2 cellular contexts compared by ENCODE assay signal in the genomic region with DNA sequence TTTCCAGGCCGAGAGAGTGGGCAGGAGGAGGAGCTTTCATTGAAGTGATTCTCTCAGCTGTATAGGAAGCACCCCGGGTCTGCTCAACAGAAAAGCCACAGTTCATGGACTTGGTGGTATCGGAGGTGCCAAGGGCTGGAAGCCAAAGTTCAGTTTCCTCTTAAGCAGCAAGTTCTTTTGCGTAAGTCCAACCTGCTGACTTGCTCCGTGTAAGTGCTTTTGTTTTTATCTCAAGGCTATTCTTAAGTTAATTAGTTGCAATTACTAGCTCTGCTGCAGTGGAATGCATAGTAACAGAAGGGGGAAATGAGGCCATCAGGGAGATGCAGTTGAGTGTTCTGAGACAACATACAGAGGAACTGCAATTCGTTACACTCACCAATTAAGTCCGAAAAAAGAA.
TF ChIP-seq lines count a peak whose summit lies in the region.

No MANE protein-coding gene starts in this region.

TF ChIP-seq in GM23338, 12 proteins besides CTCF, POLR2A, EP300 and RAD21:
- no peak for TF ChIP-seq CREB1 (CRISPR knock-in tag; IDR thresholded peaks at IDR 0.05; ENCODE audit: low read depth)
- TF ChIP-seq ZNF331 (CRISPR knock-in tag; IDR thresholded peaks at IDR 0.05; ENCODE audit: low read depth), result no peak
- no peak for TF ChIP-seq JUNB (IDR thresholded peaks at IDR 0.05; ENCODE audit: unreplicated experiment)
- TF ChIP-seq, protein P1, sequence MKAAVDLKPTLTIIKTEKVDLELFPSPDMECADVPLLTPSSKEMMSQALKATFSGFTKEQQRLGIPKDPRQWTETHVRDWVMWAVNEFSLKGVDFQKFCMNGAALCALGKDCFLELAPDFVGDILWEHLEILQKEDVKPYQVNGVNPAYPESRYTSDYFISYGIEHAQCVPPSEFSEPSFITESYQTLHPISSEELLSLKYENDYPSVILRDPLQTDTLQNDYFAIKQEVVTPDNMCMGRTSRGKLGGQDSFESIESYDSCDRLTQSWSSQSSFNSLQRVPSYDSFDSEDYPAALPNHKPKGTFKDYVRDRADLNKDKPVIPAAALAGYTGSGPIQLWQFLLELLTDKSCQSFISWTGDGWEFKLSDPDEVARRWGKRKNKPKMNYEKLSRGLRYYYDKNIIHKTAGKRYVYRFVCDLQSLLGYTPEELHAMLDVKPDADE (IDR thresholded peaks at IDR 0.05), result no peak
- TF ChIP-seq NANOG (IDR thresholded peaks at IDR 0.05; ENCODE audit: borderline replicate concordance), result peak; percentile 51; the same call in 1 of the 2 replicates
- TF ChIP-seq, protein P2, sequence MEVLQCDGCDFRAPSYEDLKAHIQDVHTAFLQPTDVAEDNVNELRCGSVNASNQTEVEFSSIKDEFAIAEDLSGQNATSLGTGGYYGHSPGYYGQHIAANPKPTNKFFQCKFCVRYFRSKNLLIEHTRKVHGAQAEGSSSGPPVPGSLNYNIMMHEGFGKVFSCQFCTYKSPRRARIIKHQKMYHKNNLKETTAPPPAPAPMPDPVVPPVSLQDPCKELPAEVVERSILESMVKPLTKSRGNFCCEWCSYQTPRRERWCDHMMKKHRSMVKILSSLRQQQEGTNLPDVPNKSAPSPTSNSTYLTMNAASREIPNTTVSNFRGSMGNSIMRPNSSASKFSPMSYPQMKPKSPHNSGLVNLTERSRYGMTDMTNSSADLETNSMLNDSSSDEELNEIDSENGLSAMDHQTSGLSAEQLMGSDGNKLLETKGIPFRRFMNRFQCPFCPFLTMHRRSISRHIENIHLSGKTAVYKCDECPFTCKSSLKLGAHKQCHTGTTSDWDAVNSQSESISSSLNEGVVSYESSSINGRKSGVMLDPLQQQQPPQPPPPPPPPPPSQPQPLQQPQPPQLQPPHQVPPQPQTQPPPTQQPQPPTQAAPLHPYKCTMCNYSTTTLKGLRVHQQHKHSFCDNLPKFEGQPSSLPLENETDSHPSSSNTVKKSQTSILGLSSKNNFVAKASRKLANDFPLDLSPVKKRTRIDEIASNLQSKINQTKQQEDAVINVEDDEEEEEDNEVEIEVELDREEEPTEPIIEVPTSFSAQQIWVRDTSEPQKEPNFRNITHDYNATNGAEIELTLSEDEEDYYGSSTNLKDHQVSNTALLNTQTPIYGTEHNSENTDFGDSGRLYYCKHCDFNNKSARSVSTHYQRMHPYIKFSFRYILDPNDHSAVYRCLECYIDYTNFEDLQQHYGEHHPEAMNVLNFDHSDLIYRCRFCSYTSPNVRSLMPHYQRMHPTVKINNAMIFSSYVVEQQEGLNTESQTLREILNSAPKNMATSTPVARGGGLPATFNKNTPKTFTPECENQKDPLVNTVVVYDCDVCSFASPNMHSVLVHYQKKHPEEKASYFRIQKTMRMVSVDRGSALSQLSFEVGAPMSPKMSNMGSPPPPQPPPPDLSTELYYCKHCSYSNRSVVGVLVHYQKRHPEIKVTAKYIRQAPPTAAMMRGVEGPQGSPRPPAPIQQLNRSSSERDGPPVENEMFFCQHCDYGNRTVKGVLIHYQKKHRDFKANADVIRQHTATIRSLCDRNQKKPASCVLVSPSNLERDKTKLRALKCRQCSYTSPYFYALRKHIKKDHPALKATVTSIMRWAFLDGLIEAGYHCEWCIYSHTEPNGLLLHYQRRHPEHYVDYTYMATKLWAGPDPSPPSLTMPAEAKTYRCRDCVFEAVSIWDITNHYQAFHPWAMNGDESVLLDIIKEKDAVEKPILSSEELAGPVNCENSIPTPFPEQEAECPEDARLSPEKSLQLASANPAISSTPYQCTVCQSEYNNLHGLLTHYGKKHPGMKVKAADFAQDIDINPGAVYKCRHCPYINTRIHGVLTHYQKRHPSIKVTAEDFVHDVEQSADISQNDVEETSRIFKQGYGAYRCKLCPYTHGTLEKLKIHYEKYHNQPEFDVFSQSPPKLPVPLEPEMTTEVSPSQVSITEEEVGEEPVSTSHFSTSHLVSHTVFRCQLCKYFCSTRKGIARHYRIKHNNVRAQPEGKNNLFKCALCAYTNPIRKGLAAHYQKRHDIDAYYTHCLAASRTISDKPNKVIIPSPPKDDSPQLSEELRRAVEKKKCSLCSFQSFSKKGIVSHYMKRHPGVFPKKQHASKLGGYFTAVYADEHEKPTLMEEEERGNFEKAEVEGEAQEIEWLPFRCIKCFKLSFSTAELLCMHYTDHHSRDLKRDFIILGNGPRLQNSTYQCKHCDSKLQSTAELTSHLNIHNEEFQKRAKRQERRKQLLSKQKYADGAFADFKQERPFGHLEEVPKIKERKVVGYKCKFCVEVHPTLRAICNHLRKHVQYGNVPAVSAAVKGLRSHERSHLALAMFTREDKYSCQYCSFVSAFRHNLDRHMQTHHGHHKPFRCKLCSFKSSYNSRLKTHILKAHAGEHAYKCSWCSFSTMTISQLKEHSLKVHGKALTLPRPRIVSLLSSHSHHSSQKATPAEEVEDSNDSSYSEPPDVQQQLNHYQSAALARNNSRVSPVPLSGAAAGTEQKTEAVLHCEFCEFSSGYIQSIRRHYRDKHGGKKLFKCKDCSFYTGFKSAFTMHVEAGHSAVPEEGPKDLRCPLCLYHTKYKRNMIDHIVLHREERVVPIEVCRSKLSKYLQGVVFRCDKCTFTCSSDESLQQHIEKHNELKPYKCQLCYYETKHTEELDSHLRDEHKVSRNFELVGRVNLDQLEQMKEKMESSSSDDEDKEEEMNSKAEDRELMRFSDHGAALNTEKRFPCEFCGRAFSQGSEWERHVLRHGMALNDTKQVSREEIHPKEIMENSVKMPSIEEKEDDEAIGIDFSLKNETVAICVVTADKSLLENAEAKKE (CRISPR knock-in tag; IDR thresholded peaks at IDR 0.05), result peak; percentile 78

TF ChIP-seq in GM12878, 131 proteins besides CTCF, POLR2A, EP300 and RAD21:
- TF ChIP-seq JUND (IDR thresholded peaks at IDR 0.05; ENCODE audit: low read depth, low read length), result no peak
- no peak for TF ChIP-seq NFYA (IDR thresholded peaks at IDR 0.05; ENCODE audit: borderline replicate concordance, low read depth, low read length)
- TF ChIP-seq, protein P3, sequence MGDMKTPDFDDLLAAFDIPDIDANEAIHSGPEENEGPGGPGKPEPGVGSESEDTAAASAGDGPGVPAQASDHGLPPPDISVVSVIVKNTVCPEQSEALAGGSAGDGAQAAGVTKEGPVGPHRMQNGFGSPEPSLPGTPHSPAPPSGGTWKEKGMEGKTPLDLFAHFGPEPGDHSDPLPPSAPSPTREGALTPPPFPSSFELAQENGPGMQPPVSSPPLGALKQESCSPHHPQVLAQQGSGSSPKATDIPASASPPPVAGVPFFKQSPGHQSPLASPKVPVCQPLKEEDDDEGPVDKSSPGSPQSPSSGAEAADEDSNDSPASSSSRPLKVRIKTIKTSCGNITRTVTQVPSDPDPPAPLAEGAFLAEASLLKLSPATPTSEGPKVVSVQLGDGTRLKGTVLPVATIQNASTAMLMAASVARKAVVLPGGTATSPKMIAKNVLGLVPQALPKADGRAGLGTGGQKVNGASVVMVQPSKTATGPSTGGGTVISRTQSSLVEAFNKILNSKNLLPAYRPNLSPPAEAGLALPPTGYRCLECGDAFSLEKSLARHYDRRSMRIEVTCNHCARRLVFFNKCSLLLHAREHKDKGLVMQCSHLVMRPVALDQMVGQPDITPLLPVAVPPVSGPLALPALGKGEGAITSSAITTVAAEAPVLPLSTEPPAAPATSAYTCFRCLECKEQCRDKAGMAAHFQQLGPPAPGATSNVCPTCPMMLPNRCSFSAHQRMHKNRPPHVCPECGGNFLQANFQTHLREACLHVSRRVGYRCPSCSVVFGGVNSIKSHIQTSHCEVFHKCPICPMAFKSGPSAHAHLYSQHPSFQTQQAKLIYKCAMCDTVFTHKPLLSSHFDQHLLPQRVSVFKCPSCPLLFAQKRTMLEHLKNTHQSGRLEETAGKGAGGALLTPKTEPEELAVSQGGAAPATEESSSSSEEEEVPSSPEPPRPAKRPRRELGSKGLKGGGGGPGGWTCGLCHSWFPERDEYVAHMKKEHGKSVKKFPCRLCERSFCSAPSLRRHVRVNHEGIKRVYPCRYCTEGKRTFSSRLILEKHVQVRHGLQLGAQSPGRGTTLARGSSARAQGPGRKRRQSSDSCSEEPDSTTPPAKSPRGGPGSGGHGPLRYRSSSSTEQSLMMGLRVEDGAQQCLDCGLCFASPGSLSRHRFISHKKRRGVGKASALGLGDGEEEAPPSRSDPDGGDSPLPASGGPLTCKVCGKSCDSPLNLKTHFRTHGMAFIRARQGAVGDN (IDR thresholded peaks at IDR 0.05), result peak; percentile 17; the same call in 1 of the 2 replicates
- TF ChIP-seq MTA2 (IDR thresholded peaks at IDR 0.05; ENCODE audit: low read depth), result peak; percentile 65; the same call in 1 of the 2 replicates
